2 cellular contexts compared by ENCODE assay signal in the genomic region with DNA sequence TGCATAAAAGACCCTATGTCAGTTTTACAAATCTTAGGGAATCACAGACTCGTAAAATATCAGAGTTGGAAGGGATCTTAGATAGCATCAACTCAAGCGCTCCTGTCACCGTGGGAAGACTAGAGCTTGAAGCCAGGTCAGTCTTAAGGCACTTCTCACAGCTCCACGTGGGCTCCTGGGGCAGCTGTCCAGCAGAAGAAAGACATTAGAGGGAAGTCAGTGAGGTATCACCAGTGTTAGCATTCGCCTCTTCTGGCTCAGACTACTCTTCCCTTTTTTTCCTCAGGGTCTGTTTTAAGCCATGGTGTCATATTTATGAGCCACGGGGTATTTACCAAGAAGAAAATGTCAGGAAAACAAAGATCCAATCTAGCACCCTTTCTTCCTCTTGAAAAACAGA.
TF ChIP-seq lines count a peak whose summit lies in the region.

No MANE protein-coding gene starts in this region.

TF ChIP-seq in GM23338, 12 proteins besides CTCF, POLR2A, EP300 and RAD21 (continued from another document):
- TF ChIP-seq, protein P1, sequence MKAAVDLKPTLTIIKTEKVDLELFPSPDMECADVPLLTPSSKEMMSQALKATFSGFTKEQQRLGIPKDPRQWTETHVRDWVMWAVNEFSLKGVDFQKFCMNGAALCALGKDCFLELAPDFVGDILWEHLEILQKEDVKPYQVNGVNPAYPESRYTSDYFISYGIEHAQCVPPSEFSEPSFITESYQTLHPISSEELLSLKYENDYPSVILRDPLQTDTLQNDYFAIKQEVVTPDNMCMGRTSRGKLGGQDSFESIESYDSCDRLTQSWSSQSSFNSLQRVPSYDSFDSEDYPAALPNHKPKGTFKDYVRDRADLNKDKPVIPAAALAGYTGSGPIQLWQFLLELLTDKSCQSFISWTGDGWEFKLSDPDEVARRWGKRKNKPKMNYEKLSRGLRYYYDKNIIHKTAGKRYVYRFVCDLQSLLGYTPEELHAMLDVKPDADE (IDR thresholded peaks at IDR 0.05) = no peak
- no peak for TF ChIP-seq ZNF114 (CRISPR knock-in tag; IDR thresholded peaks at IDR 0.05)
- no peak for TF ChIP-seq NANOG (IDR thresholded peaks at IDR 0.05; ENCODE audit: borderline replicate concordance)
- TF ChIP-seq, protein P2, sequence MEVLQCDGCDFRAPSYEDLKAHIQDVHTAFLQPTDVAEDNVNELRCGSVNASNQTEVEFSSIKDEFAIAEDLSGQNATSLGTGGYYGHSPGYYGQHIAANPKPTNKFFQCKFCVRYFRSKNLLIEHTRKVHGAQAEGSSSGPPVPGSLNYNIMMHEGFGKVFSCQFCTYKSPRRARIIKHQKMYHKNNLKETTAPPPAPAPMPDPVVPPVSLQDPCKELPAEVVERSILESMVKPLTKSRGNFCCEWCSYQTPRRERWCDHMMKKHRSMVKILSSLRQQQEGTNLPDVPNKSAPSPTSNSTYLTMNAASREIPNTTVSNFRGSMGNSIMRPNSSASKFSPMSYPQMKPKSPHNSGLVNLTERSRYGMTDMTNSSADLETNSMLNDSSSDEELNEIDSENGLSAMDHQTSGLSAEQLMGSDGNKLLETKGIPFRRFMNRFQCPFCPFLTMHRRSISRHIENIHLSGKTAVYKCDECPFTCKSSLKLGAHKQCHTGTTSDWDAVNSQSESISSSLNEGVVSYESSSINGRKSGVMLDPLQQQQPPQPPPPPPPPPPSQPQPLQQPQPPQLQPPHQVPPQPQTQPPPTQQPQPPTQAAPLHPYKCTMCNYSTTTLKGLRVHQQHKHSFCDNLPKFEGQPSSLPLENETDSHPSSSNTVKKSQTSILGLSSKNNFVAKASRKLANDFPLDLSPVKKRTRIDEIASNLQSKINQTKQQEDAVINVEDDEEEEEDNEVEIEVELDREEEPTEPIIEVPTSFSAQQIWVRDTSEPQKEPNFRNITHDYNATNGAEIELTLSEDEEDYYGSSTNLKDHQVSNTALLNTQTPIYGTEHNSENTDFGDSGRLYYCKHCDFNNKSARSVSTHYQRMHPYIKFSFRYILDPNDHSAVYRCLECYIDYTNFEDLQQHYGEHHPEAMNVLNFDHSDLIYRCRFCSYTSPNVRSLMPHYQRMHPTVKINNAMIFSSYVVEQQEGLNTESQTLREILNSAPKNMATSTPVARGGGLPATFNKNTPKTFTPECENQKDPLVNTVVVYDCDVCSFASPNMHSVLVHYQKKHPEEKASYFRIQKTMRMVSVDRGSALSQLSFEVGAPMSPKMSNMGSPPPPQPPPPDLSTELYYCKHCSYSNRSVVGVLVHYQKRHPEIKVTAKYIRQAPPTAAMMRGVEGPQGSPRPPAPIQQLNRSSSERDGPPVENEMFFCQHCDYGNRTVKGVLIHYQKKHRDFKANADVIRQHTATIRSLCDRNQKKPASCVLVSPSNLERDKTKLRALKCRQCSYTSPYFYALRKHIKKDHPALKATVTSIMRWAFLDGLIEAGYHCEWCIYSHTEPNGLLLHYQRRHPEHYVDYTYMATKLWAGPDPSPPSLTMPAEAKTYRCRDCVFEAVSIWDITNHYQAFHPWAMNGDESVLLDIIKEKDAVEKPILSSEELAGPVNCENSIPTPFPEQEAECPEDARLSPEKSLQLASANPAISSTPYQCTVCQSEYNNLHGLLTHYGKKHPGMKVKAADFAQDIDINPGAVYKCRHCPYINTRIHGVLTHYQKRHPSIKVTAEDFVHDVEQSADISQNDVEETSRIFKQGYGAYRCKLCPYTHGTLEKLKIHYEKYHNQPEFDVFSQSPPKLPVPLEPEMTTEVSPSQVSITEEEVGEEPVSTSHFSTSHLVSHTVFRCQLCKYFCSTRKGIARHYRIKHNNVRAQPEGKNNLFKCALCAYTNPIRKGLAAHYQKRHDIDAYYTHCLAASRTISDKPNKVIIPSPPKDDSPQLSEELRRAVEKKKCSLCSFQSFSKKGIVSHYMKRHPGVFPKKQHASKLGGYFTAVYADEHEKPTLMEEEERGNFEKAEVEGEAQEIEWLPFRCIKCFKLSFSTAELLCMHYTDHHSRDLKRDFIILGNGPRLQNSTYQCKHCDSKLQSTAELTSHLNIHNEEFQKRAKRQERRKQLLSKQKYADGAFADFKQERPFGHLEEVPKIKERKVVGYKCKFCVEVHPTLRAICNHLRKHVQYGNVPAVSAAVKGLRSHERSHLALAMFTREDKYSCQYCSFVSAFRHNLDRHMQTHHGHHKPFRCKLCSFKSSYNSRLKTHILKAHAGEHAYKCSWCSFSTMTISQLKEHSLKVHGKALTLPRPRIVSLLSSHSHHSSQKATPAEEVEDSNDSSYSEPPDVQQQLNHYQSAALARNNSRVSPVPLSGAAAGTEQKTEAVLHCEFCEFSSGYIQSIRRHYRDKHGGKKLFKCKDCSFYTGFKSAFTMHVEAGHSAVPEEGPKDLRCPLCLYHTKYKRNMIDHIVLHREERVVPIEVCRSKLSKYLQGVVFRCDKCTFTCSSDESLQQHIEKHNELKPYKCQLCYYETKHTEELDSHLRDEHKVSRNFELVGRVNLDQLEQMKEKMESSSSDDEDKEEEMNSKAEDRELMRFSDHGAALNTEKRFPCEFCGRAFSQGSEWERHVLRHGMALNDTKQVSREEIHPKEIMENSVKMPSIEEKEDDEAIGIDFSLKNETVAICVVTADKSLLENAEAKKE (CRISPR knock-in tag; IDR thresholded peaks at IDR 0.05) = no peak

TF ChIP-seq in H1, 55 proteins besides CTCF, POLR2A, EP300 and RAD21 (continued from another document):
- TF ChIP-seq, protein P3, sequence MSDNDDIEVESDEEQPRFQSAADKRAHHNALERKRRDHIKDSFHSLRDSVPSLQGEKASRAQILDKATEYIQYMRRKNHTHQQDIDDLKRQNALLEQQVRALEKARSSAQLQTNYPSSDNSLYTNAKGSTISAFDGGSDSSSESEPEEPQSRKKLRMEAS (IDR thresholded peaks at IDR 0.05) = no peak
- TF ChIP-seq RXRA (IDR thresholded peaks at IDR 0.05; ENCODE audit: insufficient read depth, low read depth, low read length) (no peak), SP1 (IDR thresholded peaks at IDR 0.05; ENCODE audit: low read depth, low read length) (no peak), TCF12 (IDR thresholded peaks at IDR 0.05; ENCODE audit: low read depth, low read length) (no peak)
